In the genomic region with DNA sequence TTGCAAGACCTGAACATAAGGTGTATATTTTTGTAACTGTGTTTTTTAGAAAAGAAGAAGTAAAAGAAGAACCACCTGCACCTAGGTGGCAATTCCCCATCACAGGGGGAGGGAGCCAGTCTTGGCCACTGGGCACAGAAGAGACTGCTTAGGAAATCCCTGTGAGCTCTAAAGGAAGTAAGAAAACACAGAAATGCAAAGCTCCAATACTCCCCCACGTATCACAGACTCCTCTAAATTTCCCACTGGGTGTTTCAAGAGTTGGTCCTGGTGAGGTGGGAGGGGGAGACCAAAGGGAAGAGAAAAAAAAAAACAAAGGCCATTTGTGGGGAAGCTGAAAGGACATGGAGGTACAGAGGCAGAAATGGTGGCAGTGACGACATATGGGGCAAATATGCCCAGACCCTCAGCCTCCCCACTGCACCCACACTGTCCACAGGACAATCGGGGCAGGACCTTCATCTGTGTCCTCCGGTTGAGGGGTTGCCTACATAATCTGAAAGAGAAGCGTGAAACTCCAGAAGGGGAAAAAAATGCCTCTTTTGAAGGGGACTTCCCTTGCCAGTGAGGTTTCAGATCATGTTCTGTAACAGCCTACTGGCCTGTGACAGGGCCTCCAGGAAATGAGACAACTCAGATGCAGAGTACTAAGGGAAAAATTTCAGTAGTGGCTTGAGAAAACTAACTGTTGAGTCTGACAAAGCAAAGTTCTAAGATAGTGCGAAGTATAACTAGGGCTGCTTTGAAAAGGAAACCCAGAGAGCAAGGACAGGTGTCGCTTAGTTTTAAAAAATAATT, we compare ENCODE assay signal across 8 cellular contexts.
DNase-seq lines count a peak whose midpoint lies in the region; ATAC-seq, FAIRE-seq and TF ChIP-seq lines count a peak whose summit lies in the region.

No MANE protein-coding gene starts in this region.

- H3K4me1 ChIP-seq in Caco-2 = peaks cover 55% of the 10 kb centered on the region

- ATAC-seq in GM19438 (IDR thresholded peaks at IDR 0.05; ENCODE audit: low read depth, unreplicated experiment) = peak; percentile 59
- ATAC-seq in HG03442 (IDR thresholded peaks at IDR 0.05; ENCODE audit: unreplicated experiment) = peak; percentile 57
- peak; percentile 84 for ATAC-seq in activated CD8-positive, alpha-beta T cell treated with anti-CD3 and anti-CD28 coated beads for 36 hours
- ATAC-seq in left ventricle myocardium superior = peak; percentile 76

- H3K4me1 Mint-ChIP-seq in Caco-2 (ENCODE audit: low read depth, unreplicated experiment) = peaks cover 41% of the 10 kb centered on the region
- peaks cover 31% of the 10 kb centered on the region for H3K4me1 Mint-ChIP-seq in activated CD8-positive, alpha-beta T cell treated with anti-CD3 and anti-CD28 coated beads for 36 hours (ENCODE audit: low read depth)

- H3K27me3 ChIP-seq in Caco-2 (replicated peaks; ENCODE audit: control insufficient read depth, insufficient read depth, low read length) = no peaks in the 10 kb centered on the region

- POLR2A ChIA-PET in Caco-2 (lab: Charles Lee) = no interaction called here
- POLR2A ChIA-PET in activated CD8-positive, alpha-beta T cell treated with anti-CD3 and anti-CD28 coated beads for 36 hours (lab: Charles Lee) = no interaction called here

- H3K27ac Mint-ChIP-seq in Caco-2 (ENCODE audit: unreplicated experiment) = peak overlapping the region; percentile 77
- H3K27ac Mint-ChIP-seq in activated CD8-positive, alpha-beta T cell treated with anti-CD3 and anti-CD28 coated beads for 36 hours = peak overlapping the region; percentile 77

- H3K36me3 Mint-ChIP-seq in Caco-2 (ENCODE audit: insufficient read depth, unreplicated experiment) = no peaks in the 10 kb centered on the region
- no peaks in the 10 kb centered on the region for H3K36me3 Mint-ChIP-seq in activated CD8-positive, alpha-beta T cell treated with anti-CD3 and anti-CD28 coated beads for 36 hours (ENCODE audit: low read depth)

- FAIRE-seq in HTR-8/SVneo (lab: Jason Lieb, UNC) = no peak

- DNase-seq in Caco-2 (no peak), left ventricle myocardium superior (no peak), lower leg skin (ENCODE audit: low spot score in 2 of 2) (no peak), HTR-8/SVneo (ENCODE audit: insufficient read length, low spot score) (no peak)
- DNase-seq in activated CD8-positive, alpha-beta T cell treated with anti-CD3 and anti-CD28 coated beads for 36 hours = peak; percentile 57
- DNase-seq in stimulated activated CD4-positive, alpha-beta T cell treated with anti-CD3 and anti-CD28 coated beads, Interleukin-2, amount 100 ng/mL, for 48 hours = peak; percentile 8 to 14

- CTCF ChIA-PET in Caco-2 (lab: Charles Lee) = no interaction called here
- CTCF ChIA-PET in activated CD8-positive, alpha-beta T cell treated with anti-CD3 and anti-CD28 coated beads for 36 hours (lab: Charles Lee) = interaction anchor here (1.6 kb wide), 1 partner anchor 227 kb away, joined by 7 read pairs; no protein-coding TSS in a partner anchor

- H3K27me3 Mint-ChIP-seq in Caco-2 (ENCODE audit: insufficient read depth, unreplicated experiment) = no peaks in the 10 kb centered on the region
- peaks cover 14% of the 10 kb centered on the region for H3K27me3 Mint-ChIP-seq in activated CD8-positive, alpha-beta T cell treated with anti-CD3 and anti-CD28 coated beads for 36 hours

- 46 to 54% methylated on average over 7 of the region's 7 CpGs for WGBS in lower leg skin, 2 donors

- no peak for TF ChIP-seq POLR2A in lower leg skin (IDR thresholded peaks at IDR 0.05)

- no peak for TF ChIP-seq CTCF in Caco-2 (IDR thresholded peaks at IDR 0.05; ENCODE audit: insufficient read depth in 1 of 2, low read depth in 1 of 2, low read length in 1 of 2, severe bottlenecking in 1 of 2, unreplicated experiment in 1 of 2)
- TF ChIP-seq CTCF in activated CD8-positive, alpha-beta T cell treated with anti-CD3 and anti-CD28 coated beads for 36 hours (IDR thresholded peaks at IDR 0.05) = no peak
- no peak for TF ChIP-seq CTCF in lower leg skin (IDR thresholded peaks at IDR 0.05)

- no peaks in the 10 kb centered on the region for H3K36me3 ChIP-seq in Caco-2 (ENCODE audit: control insufficient read depth, insufficient read depth, low read length)

- intact Hi-C loops in Caco-2 (cut with micrococcal nuclease; ENCODE audit: unreplicated experiment) (no loop called here), left ventricle myocardium superior (cut with micrococcal nuclease) (no loop called here), lower leg skin (cut with DNase I; ENCODE audit: low total_unique reads) (loop anchor here (10.0 kb wide), 1 partner anchor 224 kb away; a partner anchor contains a TSS)
- intact Hi-C loops in activated CD8-positive, alpha-beta T cell treated with anti-CD3 and anti-CD28 coated beads for 36 hours (cut with micrococcal nuclease) = loop anchor here (5.0 kb wide), 1 partner anchor 226 kb away; a partner anchor contains a TSS

- H3K9me3 Mint-ChIP-seq in Caco-2 (ENCODE audit: unreplicated experiment) = no peaks in the 10 kb centered on the region
- H3K9me3 Mint-ChIP-seq in activated CD8-positive, alpha-beta T cell treated with anti-CD3 and anti-CD28 coated beads for 36 hours = peaks cover 1% of the 10 kb centered on the region

- no TSS peak for BruUV-seq in Caco-2 (replicated peaks; lab: Mats Ljungman, UMichigan)

- no peak overlapping the region for H3K4me3 Mint-ChIP-seq in Caco-2 (ENCODE audit: unreplicated experiment)
- H3K4me3 Mint-ChIP-seq in activated CD8-positive, alpha-beta T cell treated with anti-CD3 and anti-CD28 coated beads for 36 hours = peak overlapping the region; percentile 40

- H3K9me3 ChIP-seq in Caco-2 = no peaks in the 10 kb centered on the region

- no peak overlapping the region for H3K4me3 ChIP-seq in Caco-2 (ENCODE audit: low read depth, low read length)
- no peak overlapping the region for H3K4me3 ChIP-seq in lower leg skin (ENCODE audit: low read depth, poor library complexity, severe bottlenecking)

Comparison
In these comparisons a context has a peak if more than half of its experiments do, and no peak if none do; other contexts are left out.
1. DNase-seq: peak in activated CD8-positive, alpha-beta T cell treated with anti-CD3 and anti-CD28 coated beads for 36 hours (single experiment) and stimulated activated CD4-positive, alpha-beta T cell treated with anti-CD3 and anti-CD28 coated beads, Interleukin-2, amount 100 ng/mL, for 48 hours (2 of 2); none in Caco-2 (0 of 2), left ventricle myocardium superior (single experiment), lower leg skin (0 of 2) and HTR-8/SVneo (single experiment).
2. intact Hi-C loops: an anchor here in activated CD8-positive, alpha-beta T cell treated with anti-CD3 and anti-CD28 coated beads for 36 hours (5.0 kb wide) and lower leg skin (10.0 kb wide); none called in Caco-2 and left ventricle myocardium superior.
3. Peak in every context shown above with its lines, with median percentiles within 50 percentile points of each other: ATAC-seq.